ENCODE assay signal across 28 cellular contexts in the genomic region with DNA sequence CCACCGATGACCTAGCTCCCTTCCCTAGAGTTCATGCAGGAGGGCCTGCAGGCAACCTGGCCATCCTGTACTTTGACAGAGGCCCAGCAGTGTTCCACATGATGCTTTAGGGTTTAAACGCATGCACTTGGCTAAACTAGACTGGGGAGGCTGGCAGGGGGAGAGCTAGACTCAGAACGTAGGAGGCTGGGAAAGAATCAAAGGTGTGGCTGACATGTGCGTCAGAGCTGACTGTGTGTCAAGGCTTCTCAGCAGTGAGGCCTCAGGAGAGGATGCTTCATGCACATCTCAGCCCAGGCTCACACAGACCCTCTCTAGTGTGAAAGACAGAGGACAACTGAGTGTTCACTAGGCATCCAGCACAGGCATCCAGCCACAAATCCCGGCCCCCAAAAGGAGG.
"Had no signal": no experiment of that assay in that cellular context is flagged by ENCODE, and none has a peak within 500 bp of the region (broad histone marks: within the 10 kb centered on the region; RNA-seq: fewer than 3 reads in every experiment).

No MANE protein-coding gene starts in this region.

- H3K9me3 ChIP-seq: colonic mucosa, esophagus muscularis mucosa, heart right ventricle, left lung, prostate gland, sigmoid colon, testis, tibial artery had no signal

- H3K36me3 Mint-ChIP-seq: type B pancreatic cell had no signal

- H3K36me3 ChIP-seq: neural progenitor cell had no signal

- FAIRE-seq: frontal cortex, islet of Langerhans had no signal

- H3K4me3 Mint-ChIP-seq: dendritic cell treated with granulocyte-macrophage colony-stimulating factor and Interleukin-4, amounts not matched to agents 40 ng/mL and 50 ng/mL, for 4 days; endodermal cell; naive thymus-derived CD4-positive, alpha-beta T cell; nephron; neural progenitor cell; stimulated activated effector memory CD8-positive, alpha-beta T cell treated with anti-CD3 and anti-CD28 coated beads, Interleukin-12 subunit alpha, Interleukin-12 subunit beta, amount 100 ng/mL, for 72 hours; type B pancreatic cell had no signal

- H3K4me1 ChIP-seq: colonic mucosa, esophagus muscularis mucosa, heart right ventricle, left lung, neural progenitor cell, prostate gland, sigmoid colon, testis, tibial artery had no signal

- DNase-seq: colonic mucosa; effector CD8-positive, alpha-beta T cell; endodermal cell; heart right ventricle; hippocampal formation; left cardiac atrium; mesendoderm; midbrain; naive thymus-derived CD4-positive, alpha-beta T cell; right cardiac atrium; sigmoid colon; stimulated activated CD4-positive, alpha-beta T cell treated with anti-CD3 and anti-CD28 coated beads, Interleukin-2, amount 100 ng/mL, for 24 hours; stimulated activated CD4-positive, alpha-beta T cell treated with anti-CD3 and anti-CD28 coated beads, Interleukin-4, amount 100 ng/mL, for 24 hours; stimulated activated naive CD8-positive, alpha-beta T cell treated with anti-CD3 and anti-CD28 coated beads, Interleukin-15, Interleukin-2, amounts not matched to agents 100 U/mL and 50 U/mL, for 24 hours; substantia nigra; testis; tibial artery had no signal

- H3K27ac Mint-ChIP-seq: endodermal cell, nephron, neural progenitor cell, type B pancreatic cell had no signal

- H3K4me3 ChIP-seq: colonic mucosa, esophagus muscularis mucosa, heart right ventricle, left lung, neural progenitor cell, prostate gland, sigmoid colon, testis, tibial artery had no signal

- H3K27me3 Mint-ChIP-seq: dendritic cell treated with granulocyte-macrophage colony-stimulating factor and Interleukin-4, amounts not matched to agents 40 ng/mL and 50 ng/mL, for 4 days; naive thymus-derived CD4-positive, alpha-beta T cell; type B pancreatic cell had no signal

- H3K27ac ChIP-seq: colonic mucosa, epithelial cell of prostate, esophagus muscularis mucosa, heart right ventricle, left lung, neural progenitor cell, prostate gland, sigmoid colon, testis, tibial artery had no signal

- H3K27me3 ChIP-seq: colonic mucosa, esophagus muscularis mucosa, heart right ventricle, left lung, neural progenitor cell, sigmoid colon, testis, tibial artery had no signal

- H3K9me3 Mint-ChIP-seq: dendritic cell treated with granulocyte-macrophage colony-stimulating factor and Interleukin-4, amounts not matched to agents 40 ng/mL and 50 ng/mL, for 4 days; endodermal cell; naive thymus-derived CD4-positive, alpha-beta T cell; nephron; neural progenitor cell; stimulated activated effector memory CD8-positive, alpha-beta T cell treated with anti-CD3 and anti-CD28 coated beads, Interleukin-12 subunit alpha, Interleukin-12 subunit beta, amount 100 ng/mL, for 72 hours; type B pancreatic cell had no signal

- ATAC-seq: heart right ventricle; left cardiac atrium; left lung; naive thymus-derived CD4-positive, alpha-beta T cell; right cardiac atrium; stimulated activated effector memory CD8-positive, alpha-beta T cell treated with anti-CD3 and anti-CD28 coated beads, Interleukin-12 subunit alpha, Interleukin-12 subunit beta, amount 100 ng/mL, for 72 hours; stimulated activated naive CD8-positive, alpha-beta T cell treated with anti-CD3 and anti-CD28 coated beads, Interleukin-15, Interleukin-2, amounts not matched to agents 100 U/mL and 50 U/mL, for 24 hours had no signal

- H3K4me1 Mint-ChIP-seq: endodermal cell; nephron; neural progenitor cell; stimulated activated effector memory CD8-positive, alpha-beta T cell treated with anti-CD3 and anti-CD28 coated beads, Interleukin-12 subunit alpha, Interleukin-12 subunit beta, amount 100 ng/mL, for 72 hours had no signal
